8 cellular contexts compared by ENCODE assay signal in genomic region chr16:56964243-56965148, GRCh38. TPM values are rescaled to one million over a fixed set of nuclear protein-coding genes. Genes with fewer than 3 reads are reported as not detected.
DNase-seq lines count a peak whose midpoint lies in the region; TF ChIP-seq lines count a peak whose summit lies in the region.

No MANE protein-coding gene starts in this region.

- POLR2A ChIA-PET in HEK293T (lab: Yijun Ruan, JAX): no interaction called here

- peak; percentile 92 for DNase-seq in ELR (ENCODE audit: low read depth)
- peak; percentile 90 for DNase-seq in HEK293T (ENCODE audit: extremely low spot score)
- DNase-seq in NOMO-1 treated with dmso at 0.1 percent for 144 hours (lab: John Stamatoyannopoulos, UW; ENCODE audit: unreplicated experiment): peak; percentile 59
- peak; percentile 86 for DNase-seq in activated CD8-positive, alpha-beta memory T cell treated with anti-CD3 and anti-CD28 coated beads, Interleukin-2, amount 50 U/mL, for 1 hour (ENCODE audit: extremely low read depth)
- peak; percentile 53 for DNase-seq in epidermal melanocyte (ENCODE audit: insufficient read length, low spot score)
- peak; percentile 83 for DNase-seq in myocyte (ENCODE audit: low read depth)
- peak; percentile 97 for DNase-seq in stimulated activated CD8-positive, alpha-beta memory T cell treated with anti-CD3 and anti-CD28 coated beads, Interleukin-7, amount 100 ng/mL, for 24 hours (ENCODE audit: low read depth)
- DNase-seq in NCI-H2081 treated with DMSO at 0.1 percent for 48 hours (lab: John Stamatoyannopoulos, UW): no peak

- CTCF ChIA-PET in HEK293T (lab: Yijun Ruan, JAX): interaction anchor here (0.6 to 2.1 kb wide), 19 partner anchors 8 to 223 kb away, joined by 3 to 15 read pairs (median 4); partner anchors contain the start of gene NLRC5

TF ChIP-seq in HEK293T, 16 proteins besides CTCF, POLR2A, EP300 and RAD21:
- TF ChIP-seq NFRKB (IDR thresholded peaks at IDR 0.05) (no peak), HDGF (IDR thresholded peaks at IDR 0.05; ENCODE audit: borderline replicate concordance) (no peak), ZNF384 (IDR thresholded peaks at IDR 0.05) (no peak), CTBP1 (IDR thresholded peaks at IDR 0.05; ENCODE audit: borderline replicate concordance) (no peak), ARNT (IDR thresholded peaks at IDR 0.05) (no peak), LEF1 (IDR thresholded peaks at IDR 0.05; ENCODE audit: borderline replicate concordance) (no peak), FOXK2 (IDR thresholded peaks at IDR 0.05) (no peak), SP1 (IDR thresholded peaks at IDR 0.05) (no peak), L3MBTL2 (conservative IDR thresholded peaks at IDR 0.05) (no peak), ELF4 (IDR thresholded peaks at IDR 0.05) (no peak)

RNA-seq across cellular contexts. Expression of gene CETP, which starts 2.7 kb away (rescaled TPM):
- total RNA-seq in myocyte: 0.10 TPM in 1 of 2 replicates, not detected in the other
- 0.19 TPM for polyA plus RNA-seq in myocyte (2012)

RNA-seq across cellular contexts. Expression of gene NLRC5, which starts 24.9 kb away (rescaled TPM):
- 10.0 and 15.7 TPM in 2 replicates for total RNA-seq in myocyte
- polyA plus RNA-seq in myocyte (2012): 10.5 TPM

RNA-seq across cellular contexts. Expression of gene HERPUD1, which starts 32.6 kb away (rescaled TPM):
- total RNA-seq in myocyte: 255 and 327 TPM in 2 replicates
- 339 TPM for polyA plus RNA-seq in myocyte (2012)
